14 cellular contexts compared by ENCODE assay signal in genomic region chr7:116872026-116872425, GRCh38. TPM values are rescaled to one million over a fixed set of nuclear protein-coding genes. Genes with fewer than 3 reads are reported as not detected.
DNase-seq lines count a peak whose midpoint lies in the region; ATAC-seq lines count a peak whose summit lies in the region.
"Had no signal": no experiment of that assay in that cellular context is flagged by ENCODE, and none has a peak within 500 bp of the region (broad histone marks: within the 10 kb centered on the region; RNA-seq: fewer than 3 reads in every experiment).

No MANE protein-coding gene starts in this region.

- no peak for ATAC-seq in stimulated activated naive CD8-positive, alpha-beta T cell treated with anti-CD3 and anti-CD28 coated beads, Interleukin-15, Interleukin-2, amounts not matched to agents 100 U/mL and 50 U/mL, for 24 hours
- no peak for ATAC-seq in activated naive CD8-positive, alpha-beta T cell treated with anti-CD3 and anti-CD28 coated beads, Interleukin-2, amount 50 U/mL, for 24 hours
- ATAC-seq in HG02571 (IDR thresholded peaks at IDR 0.05; ENCODE audit: unreplicated experiment), result no peak
- no peak for ATAC-seq in GM21526 (IDR thresholded peaks at IDR 0.05; ENCODE audit: low FRiP score, unreplicated experiment)
- ATAC-seq in HG03378 (IDR thresholded peaks at IDR 0.05; ENCODE audit: unreplicated experiment), result no peak

- H3K9me3 Mint-ChIP-seq in stimulated activated naive CD8-positive, alpha-beta T cell treated with anti-CD3 and anti-CD28 coated beads, Interleukin-15, Interleukin-2, amounts not matched to agents 100 ng/mL and 50 ng/mL, for 24 hours, result no peaks in the 10 kb centered on the region
- peaks cover 3% of the 10 kb centered on the region for H3K9me3 Mint-ChIP-seq in activated naive CD8-positive, alpha-beta T cell treated with anti-CD3 and anti-CD28 coated beads, Interleukin-2, amount 50 U/mL, for 24 hours
- H3K9me3 Mint-ChIP-seq: T-helper 1 cell treated with Interleukin-12 subunit alpha and Interleukin-12 subunit beta and Interleukin-4 antibody, amounts not matched to agents 30 μg/mL and 1 μg/mL, for 36 hours had no signal

- no peak for DNase-seq in stimulated activated naive CD8-positive, alpha-beta T cell treated with anti-CD3 and anti-CD28 coated beads, Interleukin-15, Interleukin-2, amounts not matched to agents 100 U/mL and 50 U/mL, for 24 hours
- DNase-seq in activated naive CD8-positive, alpha-beta T cell treated with anti-CD3 and anti-CD28 coated beads, Interleukin-2, amount 50 U/mL, for 24 hours, result no peak
- peak; percentile 10 to 77 for DNase-seq in lung microvascular endothelial cell (ENCODE audit: low read depth in 2 of 2)
- DNase-seq: COR-L47, foreskin melanocyte, GF-D8, Kasumi-1, NCI-H1694, NCI-H526 treated with DMSO at 0.1 percent for 48 hours had no signal

- peaks cover 39% of the 10 kb centered on the region for H3K36me3 Mint-ChIP-seq in stimulated activated naive CD8-positive, alpha-beta T cell treated with anti-CD3 and anti-CD28 coated beads, Interleukin-15, Interleukin-2, amounts not matched to agents 100 ng/mL and 50 ng/mL, for 24 hours (ENCODE audit: low read depth)
- peaks cover 37% of the 10 kb centered on the region for H3K36me3 Mint-ChIP-seq in activated naive CD8-positive, alpha-beta T cell treated with anti-CD3 and anti-CD28 coated beads, Interleukin-2, amount 50 U/mL, for 24 hours (ENCODE audit: low read depth)

- H3K27ac Mint-ChIP-seq in stimulated activated naive CD8-positive, alpha-beta T cell treated with anti-CD3 and anti-CD28 coated beads, Interleukin-15, Interleukin-2, amounts not matched to agents 100 ng/mL and 50 ng/mL, for 24 hours, result peak overlapping the region; percentile 75
- peak overlapping the region; percentile 43 for H3K27ac Mint-ChIP-seq in activated naive CD8-positive, alpha-beta T cell treated with anti-CD3 and anti-CD28 coated beads, Interleukin-2, amount 50 U/mL, for 24 hours
- H3K27ac Mint-ChIP-seq: T-helper 1 cell treated with Interleukin-12 subunit alpha and Interleukin-12 subunit beta and Interleukin-4 antibody, amounts not matched to agents 30 μg/mL and 1 μg/mL, for 36 hours had no signal

- no peaks in the 10 kb centered on the region for H3K27me3 Mint-ChIP-seq in stimulated activated naive CD8-positive, alpha-beta T cell treated with anti-CD3 and anti-CD28 coated beads, Interleukin-15, Interleukin-2, amounts not matched to agents 100 ng/mL and 50 ng/mL, for 24 hours
- H3K27me3 Mint-ChIP-seq in activated naive CD8-positive, alpha-beta T cell treated with anti-CD3 and anti-CD28 coated beads, Interleukin-2, amount 50 U/mL, for 24 hours, result no peaks in the 10 kb centered on the region

- peaks cover 77% of the 10 kb centered on the region for H3K4me1 Mint-ChIP-seq in stimulated activated naive CD8-positive, alpha-beta T cell treated with anti-CD3 and anti-CD28 coated beads, Interleukin-15, Interleukin-2, amounts not matched to agents 100 ng/mL and 50 ng/mL, for 24 hours (ENCODE audit: low read depth)
- H3K4me1 Mint-ChIP-seq in activated naive CD8-positive, alpha-beta T cell treated with anti-CD3 and anti-CD28 coated beads, Interleukin-2, amount 50 U/mL, for 24 hours, result peaks cover 73% of the 10 kb centered on the region

- H3K4me3 Mint-ChIP-seq in stimulated activated naive CD8-positive, alpha-beta T cell treated with anti-CD3 and anti-CD28 coated beads, Interleukin-15, Interleukin-2, amounts not matched to agents 100 ng/mL and 50 ng/mL, for 24 hours, result no peak overlapping the region
- H3K4me3 Mint-ChIP-seq in activated naive CD8-positive, alpha-beta T cell treated with anti-CD3 and anti-CD28 coated beads, Interleukin-2, amount 50 U/mL, for 24 hours, result peak overlapping the region; percentile 15
- H3K4me3 Mint-ChIP-seq: T-helper 1 cell treated with Interleukin-12 subunit alpha and Interleukin-12 subunit beta and Interleukin-4 antibody, amounts not matched to agents 30 μg/mL and 1 μg/mL, for 36 hours had no signal

RNA-seq across cellular contexts. Expression of gene CAPZA2, which starts 9.6 kb away (rescaled TPM):
- total RNA-seq in lung microvascular endothelial cell, result 106 and 186 TPM in 2 replicates

Comparison
In these comparisons a context has a peak if more than half of its experiments do, and no peak if none do; other contexts are left out.
1. DNase-seq: peak in lung microvascular endothelial cell (2 of 2); none in stimulated activated naive CD8-positive, alpha-beta T cell treated with anti-CD3 and anti-CD28 coated beads, Interleukin-15, Interleukin-2, amounts not matched to agents 100 U/mL and 50 U/mL, for 24 hours (single experiment) and activated naive CD8-positive, alpha-beta T cell treated with anti-CD3 and anti-CD28 coated beads, Interleukin-2, amount 50 U/mL, for 24 hours (single experiment).